In genomic region chr7:89312561-89312960, GRCh38 we compare ENCODE assay signal across 24 cellular contexts.
"Had no signal": no experiment of that assay in that cellular context is flagged by ENCODE, and none has a peak within 500 bp of the region (broad histone marks: within the 10 kb centered on the region; RNA-seq: fewer than 3 reads in every experiment).

No MANE protein-coding gene starts in this region.

- H3K4me3 ChIP-seq: K562, PC-9, SJCRH30 had no signal

- H2AFZ ChIP-seq: PC-9 had no signal

- DNase-seq: activated CD4-positive, alpha-beta memory T cell treated with anti-CD3 and anti-CD28 coated beads for 36 hours; activated CD4-positive, alpha-beta T cell treated with anti-CD3 and anti-CD28 coated beads, Interleukin-2, amount 10 ng/mL, durations not matched to agents 7 days and 5 days; activated CD4-positive, CD25-positive, alpha-beta regulatory T cell; activated CD8-positive, alpha-beta memory T cell treated with anti-CD3 and anti-CD28 coated beads for 24 hours; activated gamma-delta T cell; activated naive CD4-positive, alpha-beta T cell treated with anti-CD3 and anti-CD28 coated beads for 36 hours; activated T-cell treated with anti-CD3 and anti-CD28 coated beads, Interleukin-2, amount 50 U/mL, for 4 hours; amygdala; Karpas-422; MM.1S; NCI-H146; NCI-H187 treated with DMSO at 0.1 percent for 48 hours; NCI-H2081 treated with DMSO at 0.1 percent for 48 hours; NCI-H2171 treated with DMSO at 0.1 percent for 48 hours; NCI-H345; NCI-H510A; SJCRH30; T-helper 2 cell; T1000 had no signal

- H3K27me3 ChIP-seq: SJCRH30 had no signal

- H3K9me3 ChIP-seq: SJCRH30 had no signal

- ATAC-seq: activated T-cell treated with anti-CD3 and anti-CD28 coated beads, Interleukin-2, amount 50 U/mL, for 4 hours; activated T-helper 17 cell treated with anti-CD3 and anti-CD28 coated beads, Interleukin-2, amount 50 U/mL, for 72 hours; K562; Right ventricle myocardium inferior had no signal

- H3K27ac ChIP-seq: PC-9, SJCRH30, VCaP had no signal

- H3K4me2 ChIP-seq: PC-9 had no signal

- H3K36me3 ChIP-seq: SJCRH30 had no signal
